In the genomic region with DNA sequence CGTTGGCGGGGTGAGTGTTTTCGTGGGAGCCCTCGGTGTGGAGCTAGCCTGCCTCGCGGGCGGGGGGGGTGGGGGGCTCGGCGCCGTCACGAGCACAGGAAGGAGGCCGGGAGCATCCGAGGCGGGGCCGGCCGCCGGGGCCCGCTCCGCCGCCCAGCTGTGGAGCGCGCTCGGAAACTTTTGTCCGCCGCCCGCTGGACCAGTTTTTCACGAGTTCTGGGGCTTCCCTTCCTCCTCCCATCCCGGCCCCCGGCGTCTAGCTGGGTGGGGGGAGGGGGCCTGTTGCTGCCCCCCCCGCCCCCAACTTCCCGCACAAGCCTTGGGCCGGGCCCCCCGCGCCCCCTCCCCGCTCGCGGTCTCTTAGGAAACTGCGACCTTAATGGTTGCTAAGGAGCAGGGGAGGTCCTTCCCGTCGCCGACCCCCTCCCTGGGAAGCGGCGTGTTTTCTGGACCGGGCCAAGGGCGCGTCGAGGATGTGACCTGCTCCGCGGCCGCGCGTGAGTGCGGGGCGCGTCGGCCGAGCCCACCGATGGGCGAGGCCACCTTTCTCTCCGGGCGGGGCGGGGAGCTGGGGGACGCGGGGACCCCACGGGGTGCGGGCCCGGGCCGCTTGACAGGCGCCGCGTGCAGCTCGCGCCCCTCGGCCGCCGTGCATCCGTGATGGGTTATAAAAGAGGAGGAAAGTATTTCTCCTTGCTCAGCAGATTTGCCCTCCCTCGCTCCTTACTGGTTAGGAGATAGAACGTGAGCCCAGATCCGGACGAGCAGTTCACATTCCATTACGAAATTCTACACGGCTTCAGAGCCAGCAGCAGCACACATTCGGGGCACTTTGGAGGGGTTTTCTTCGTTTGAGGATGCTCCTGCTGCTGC, we compare ENCODE assay signal across 1 cellular context.
TF ChIP-seq lines count a peak whose summit lies in the region.

No MANE protein-coding gene starts in this region.

TF ChIP-seq in GM23338, 12 proteins besides CTCF, POLR2A, EP300 and RAD21 (continued from another document):
- TF ChIP-seq, protein P1, sequence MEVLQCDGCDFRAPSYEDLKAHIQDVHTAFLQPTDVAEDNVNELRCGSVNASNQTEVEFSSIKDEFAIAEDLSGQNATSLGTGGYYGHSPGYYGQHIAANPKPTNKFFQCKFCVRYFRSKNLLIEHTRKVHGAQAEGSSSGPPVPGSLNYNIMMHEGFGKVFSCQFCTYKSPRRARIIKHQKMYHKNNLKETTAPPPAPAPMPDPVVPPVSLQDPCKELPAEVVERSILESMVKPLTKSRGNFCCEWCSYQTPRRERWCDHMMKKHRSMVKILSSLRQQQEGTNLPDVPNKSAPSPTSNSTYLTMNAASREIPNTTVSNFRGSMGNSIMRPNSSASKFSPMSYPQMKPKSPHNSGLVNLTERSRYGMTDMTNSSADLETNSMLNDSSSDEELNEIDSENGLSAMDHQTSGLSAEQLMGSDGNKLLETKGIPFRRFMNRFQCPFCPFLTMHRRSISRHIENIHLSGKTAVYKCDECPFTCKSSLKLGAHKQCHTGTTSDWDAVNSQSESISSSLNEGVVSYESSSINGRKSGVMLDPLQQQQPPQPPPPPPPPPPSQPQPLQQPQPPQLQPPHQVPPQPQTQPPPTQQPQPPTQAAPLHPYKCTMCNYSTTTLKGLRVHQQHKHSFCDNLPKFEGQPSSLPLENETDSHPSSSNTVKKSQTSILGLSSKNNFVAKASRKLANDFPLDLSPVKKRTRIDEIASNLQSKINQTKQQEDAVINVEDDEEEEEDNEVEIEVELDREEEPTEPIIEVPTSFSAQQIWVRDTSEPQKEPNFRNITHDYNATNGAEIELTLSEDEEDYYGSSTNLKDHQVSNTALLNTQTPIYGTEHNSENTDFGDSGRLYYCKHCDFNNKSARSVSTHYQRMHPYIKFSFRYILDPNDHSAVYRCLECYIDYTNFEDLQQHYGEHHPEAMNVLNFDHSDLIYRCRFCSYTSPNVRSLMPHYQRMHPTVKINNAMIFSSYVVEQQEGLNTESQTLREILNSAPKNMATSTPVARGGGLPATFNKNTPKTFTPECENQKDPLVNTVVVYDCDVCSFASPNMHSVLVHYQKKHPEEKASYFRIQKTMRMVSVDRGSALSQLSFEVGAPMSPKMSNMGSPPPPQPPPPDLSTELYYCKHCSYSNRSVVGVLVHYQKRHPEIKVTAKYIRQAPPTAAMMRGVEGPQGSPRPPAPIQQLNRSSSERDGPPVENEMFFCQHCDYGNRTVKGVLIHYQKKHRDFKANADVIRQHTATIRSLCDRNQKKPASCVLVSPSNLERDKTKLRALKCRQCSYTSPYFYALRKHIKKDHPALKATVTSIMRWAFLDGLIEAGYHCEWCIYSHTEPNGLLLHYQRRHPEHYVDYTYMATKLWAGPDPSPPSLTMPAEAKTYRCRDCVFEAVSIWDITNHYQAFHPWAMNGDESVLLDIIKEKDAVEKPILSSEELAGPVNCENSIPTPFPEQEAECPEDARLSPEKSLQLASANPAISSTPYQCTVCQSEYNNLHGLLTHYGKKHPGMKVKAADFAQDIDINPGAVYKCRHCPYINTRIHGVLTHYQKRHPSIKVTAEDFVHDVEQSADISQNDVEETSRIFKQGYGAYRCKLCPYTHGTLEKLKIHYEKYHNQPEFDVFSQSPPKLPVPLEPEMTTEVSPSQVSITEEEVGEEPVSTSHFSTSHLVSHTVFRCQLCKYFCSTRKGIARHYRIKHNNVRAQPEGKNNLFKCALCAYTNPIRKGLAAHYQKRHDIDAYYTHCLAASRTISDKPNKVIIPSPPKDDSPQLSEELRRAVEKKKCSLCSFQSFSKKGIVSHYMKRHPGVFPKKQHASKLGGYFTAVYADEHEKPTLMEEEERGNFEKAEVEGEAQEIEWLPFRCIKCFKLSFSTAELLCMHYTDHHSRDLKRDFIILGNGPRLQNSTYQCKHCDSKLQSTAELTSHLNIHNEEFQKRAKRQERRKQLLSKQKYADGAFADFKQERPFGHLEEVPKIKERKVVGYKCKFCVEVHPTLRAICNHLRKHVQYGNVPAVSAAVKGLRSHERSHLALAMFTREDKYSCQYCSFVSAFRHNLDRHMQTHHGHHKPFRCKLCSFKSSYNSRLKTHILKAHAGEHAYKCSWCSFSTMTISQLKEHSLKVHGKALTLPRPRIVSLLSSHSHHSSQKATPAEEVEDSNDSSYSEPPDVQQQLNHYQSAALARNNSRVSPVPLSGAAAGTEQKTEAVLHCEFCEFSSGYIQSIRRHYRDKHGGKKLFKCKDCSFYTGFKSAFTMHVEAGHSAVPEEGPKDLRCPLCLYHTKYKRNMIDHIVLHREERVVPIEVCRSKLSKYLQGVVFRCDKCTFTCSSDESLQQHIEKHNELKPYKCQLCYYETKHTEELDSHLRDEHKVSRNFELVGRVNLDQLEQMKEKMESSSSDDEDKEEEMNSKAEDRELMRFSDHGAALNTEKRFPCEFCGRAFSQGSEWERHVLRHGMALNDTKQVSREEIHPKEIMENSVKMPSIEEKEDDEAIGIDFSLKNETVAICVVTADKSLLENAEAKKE (CRISPR knock-in tag; IDR thresholded peaks at IDR 0.05) = no peak
- TF ChIP-seq EZH2 (IDR thresholded peaks at IDR 0.05; ENCODE audit: low read depth, unreplicated experiment) = no peak
- no peak for TF ChIP-seq EZH2phosphoT487 (IDR thresholded peaks at IDR 0.05; ENCODE audit: unreplicated experiment)
- TF ChIP-seq ZNF114 (CRISPR knock-in tag; IDR thresholded peaks at IDR 0.05) = no peak
TF ChIP-seq in GM23338: peak in this region for 0.
